ENCODE assay signal across 25 cellular contexts in genomic region chr20:47674145-47674544, GRCh38.
"Had no signal": no experiment of that assay in that cellular context is flagged by ENCODE, and none has a peak within 500 bp of the region (broad histone marks: within the 10 kb centered on the region; RNA-seq: fewer than 3 reads in every experiment).

No MANE protein-coding gene starts in this region.

- H3K4me1 ChIP-seq: adrenal gland had no signal

- H3K27ac ChIP-seq: adrenal gland, VCaP had no signal

- ATAC-seq: Panc1, T-helper 17 cell had no signal

- H3K4me3 ChIP-seq: adrenal gland had no signal

- H3K9me3 ChIP-seq: adrenal gland had no signal

- H3K27me3 ChIP-seq: adrenal gland had no signal

- H3K36me3 ChIP-seq: adrenal gland had no signal

- DNase-seq: activated CD4-positive, alpha-beta memory T cell treated with anti-CD3 and anti-CD28 coated beads for 36 hours; activated CD4-positive, alpha-beta T cell treated with anti-CD3 and anti-CD28 coated beads, Interleukin-2, amount 10 ng/mL, durations not matched to agents 7 days and 5 days; activated CD4-positive, CD25-positive, alpha-beta regulatory T cell; activated CD8-positive, alpha-beta memory T cell treated with anti-CD3 and anti-CD28 coated beads for 24 hours; activated effector memory CD4-positive, alpha-beta T cell treated with anti-CD3 and anti-CD28 coated beads, Interleukin-2, amount 50 U/mL, for 16 hours; anterior cingulate cortex; cerebellar nuclear complex; Karpas-422; MM.1S; NCI-H1105 treated with DMSO at 0.1 percent for 48 hours; NCI-H1436 treated with DMSO at 0.1 percent for 48 hours; NCI-H187; NCI-H2081; NCI-H510A treated with DMSO at 0.1 percent for 48 hours; NCI-H69; NK-92 treated with Interleukin-12 subunit alpha and Interleukin-12 subunit beta, amount 100 ng/mL, for 24 hours; OCI-M1; RPMI8226; SHP77; T-helper 17 cell; T1000 had no signal

- FAIRE-seq: TTC549 had no signal
